16 cellular contexts compared by ENCODE assay signal in the genomic region with DNA sequence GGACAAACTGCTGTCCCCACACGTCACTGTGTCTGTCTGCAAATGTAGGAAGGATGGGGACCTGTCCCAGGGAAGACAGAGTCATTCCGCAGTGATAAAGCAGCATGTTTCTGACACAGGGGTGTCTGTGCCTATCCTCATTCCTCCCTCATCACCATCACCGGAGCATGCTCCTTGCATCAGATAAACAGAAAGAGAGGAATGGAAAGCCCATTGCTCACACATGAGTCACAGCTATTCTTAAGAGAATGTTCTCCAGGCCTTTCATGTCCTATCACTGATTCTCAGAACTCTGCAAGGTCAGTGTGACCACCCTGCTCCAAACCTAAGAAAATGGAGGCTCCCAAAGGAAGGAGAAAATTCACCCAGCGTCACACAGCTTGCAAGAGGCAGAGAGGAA. TPM values are rescaled to one million over a fixed set of nuclear protein-coding genes. Genes with fewer than 3 reads are reported as not detected.
A peak's percentile ranks its signal among the peaks of the same experiment; 100 is the strongest.
DNase-seq lines count a peak whose midpoint lies in the region; ATAC-seq and TF ChIP-seq lines count a peak whose summit lies in the region.
"Had no signal": no experiment of that assay in that cellular context is flagged by ENCODE, and none has a peak within 500 bp of the region (broad histone marks: within the 10 kb centered on the region; RNA-seq: fewer than 3 reads in every experiment).

No MANE protein-coding gene starts in this region.

- no peak overlapping the region for H3K4me3 ChIP-seq in BJ (ENCODE audit: low read depth, low read length)
- H3K4me3 ChIP-seq in choroid plexus epithelial cell (ENCODE audit: low read depth, low read length) = no peak overlapping the region
- no peak overlapping the region for H3K4me3 ChIP-seq in mesenchymal stem cell (ENCODE audit: insufficient read depth in 1 of 2, low read depth in 1 of 2, low read length in 2 of 2)
- no peak overlapping the region for H3K4me3 ChIP-seq in mucosa of descending colon
- H3K4me3 ChIP-seq: coronary artery, right lobe of liver, tibial artery had no signal

- no peak overlapping the region for H3K23ac ChIP-seq in mesenchymal stem cell (ENCODE audit: low read length in 2 of 2)

- H3K4ac ChIP-seq in mesenchymal stem cell (ENCODE audit: low read depth in 1 of 2, low read length in 2 of 2) = no peak overlapping the region

- no peak overlapping the region for H2BK12ac ChIP-seq in mesenchymal stem cell (ENCODE audit: low read length in 2 of 2)

- no peak overlapping the region for H2AK5ac ChIP-seq in mesenchymal stem cell (ENCODE audit: low read length, severe bottlenecking)

- no peak overlapping the region for H3K27ac ChIP-seq in mesenchymal stem cell (ENCODE audit: low read length, poor library complexity, severe bottlenecking)
- H3K27ac ChIP-seq: coronary artery, right lobe of liver, tibial artery had no signal

- no peak overlapping the region for H2BK120ac ChIP-seq in mesenchymal stem cell (ENCODE audit: low read depth, low read length)

- H2BK5ac ChIP-seq in mesenchymal stem cell (ENCODE audit: low read depth, low read length, poor library complexity, severe bottlenecking) = no peak overlapping the region

- ATAC-seq in GM21390 (IDR thresholded peaks at IDR 0.05; ENCODE audit: unreplicated experiment) = no peak
- ATAC-seq in GM21360 (IDR thresholded peaks at IDR 0.05; ENCODE audit: unreplicated experiment) = no peak
- ATAC-seq in mucosa of descending colon = no peak
- ATAC-seq: activated T-helper 17 cell treated with anti-CD3 and anti-CD28 coated beads, Interleukin-2, amount 50 U/mL, for 72 hours; right lobe of liver had no signal

- CTCF ChIA-PET in BJ (lab: Yijun Ruan, JAX) = interaction anchor here (1.0 to 3.4 kb wide), 4 partner anchors 14 to 364 kb away, joined by 4 to 47 read pairs (median 8); no protein-coding TSS in a partner anchor

- TF ChIP-seq CTCF in BJ (IDR thresholded peaks at IDR 0.05; ENCODE audit: insufficient read depth, low read depth, low read length) = no peak
- no peak for TF ChIP-seq CTCF in choroid plexus epithelial cell (conservative IDR thresholded peaks at IDR 0.05; ENCODE audit: low read depth, low read length)
- no peak for TF ChIP-seq CTCF in mucosa of descending colon (IDR thresholded peaks at IDR 0.05)

- H3K9me3 ChIP-seq in mesenchymal stem cell (ENCODE audit: control insufficient read depth, low read length) (peaks cover under 1% of the 10 kb centered on the region), mucosa of descending colon (no peaks in the 10 kb centered on the region)
- H3K9me3 ChIP-seq: right lobe of liver, tibial artery had no signal

- no peaks in the 10 kb centered on the region for H3K27me3 ChIP-seq in BJ (ENCODE audit: control insufficient read depth, insufficient read depth, low read length)
- H3K27me3 ChIP-seq in mesenchymal stem cell (ENCODE audit: control insufficient read depth in 1 of 2, insufficient read depth in 1 of 2, low read length in 2 of 2) = no peaks in the 10 kb centered on the region
- H3K27me3 ChIP-seq: right lobe of liver had no signal

- H3K79me1 ChIP-seq in mesenchymal stem cell (replicated peaks; ENCODE audit: low read length, poor library complexity, severe bottlenecking) = no peaks in the 10 kb centered on the region

- no peak overlapping the region for H2BK15ac ChIP-seq in mesenchymal stem cell (ENCODE audit: low read depth, poor library complexity, severe bottlenecking)

- H3K9ac ChIP-seq in mesenchymal stem cell (ENCODE audit: low read length) = no peak overlapping the region

- peaks cover 7% of the 10 kb centered on the region for H3K4me1 ChIP-seq in mesenchymal stem cell (ENCODE audit: control insufficient read depth, insufficient read depth, low read depth, low read length)
- H3K4me1 ChIP-seq in mucosa of descending colon (ENCODE audit: low read depth) = no peaks in the 10 kb centered on the region
- H3K4me1 ChIP-seq: right lobe of liver, tibial artery had no signal

- H3K36me3 ChIP-seq in BJ (ENCODE audit: control insufficient read depth, insufficient read depth, low read length) = no peaks in the 10 kb centered on the region
- H3K36me3 ChIP-seq in mesenchymal stem cell (ENCODE audit: control insufficient read depth in 1 of 2, insufficient read depth in 2 of 2, low read depth in 1 of 2, low read length in 2 of 2) = no peaks in the 10 kb centered on the region
- no peaks in the 10 kb centered on the region for H3K36me3 ChIP-seq in mucosa of descending colon (ENCODE audit: low read depth)
- H3K36me3 ChIP-seq: right lobe of liver, tibial artery had no signal

- 44% methylated on average over 4 of the region's 4 CpGs for WGBS in mesenchymal stem cell

- no peak overlapping the region for H3K14ac ChIP-seq in mesenchymal stem cell (ENCODE audit: low read length in 2 of 2)

- DNase-seq in BJ (ENCODE audit: low read depth) (peak; percentile 33), LoVo (ENCODE audit: low spot score) (peak; percentile 25), choroid plexus epithelial cell (ENCODE audit: low read depth) (peak; percentile 91), mesenchymal stem cell (peak; percentile 57), mucosa of descending colon (no peak), posterior cingulate gyrus (no peak)
- DNase-seq: activated CD4-positive, alpha-beta T cell treated with anti-CD3 and anti-CD28 coated beads for 1 hour; COR-L47; NCI-H1092; NCI-H526 treated with DMSO at 0.1 percent for 48 hours; right lobe of liver; tibial artery had no signal

- POLR2A ChIA-PET in BJ (lab: Charles Lee) = no interaction called here

- intact Hi-C loops in mucosa of descending colon (cut with DNase I, micrococcal nuclease) = no loop called here
- intact Hi-C loops in posterior cingulate gyrus (cut with DNase I) = loop anchor here (10.0 kb wide), 1 partner anchor 75 kb away; no protein-coding TSS in a partner anchor

- H2AFZ ChIP-seq in mesenchymal stem cell (ENCODE audit: low read depth, low read length) = no peak overlapping the region

- H3K4me2 ChIP-seq in mesenchymal stem cell (ENCODE audit: low read length, poor library complexity, severe bottlenecking) = no peak overlapping the region

- no peak overlapping the region for H3K18ac ChIP-seq in mesenchymal stem cell (ENCODE audit: low read depth in 1 of 2, low read length in 2 of 2)

- H4K91ac ChIP-seq in mesenchymal stem cell (ENCODE audit: low read length) = no peak overlapping the region

- H4K8ac ChIP-seq in mesenchymal stem cell (ENCODE audit: low read length) = no peak overlapping the region

RNA-seq across cellular contexts. Expression of a gene that starts 38.9 kb away (rescaled TPM):
- polyA plus RNA-seq in BJ (2011; rRNA removed) = 10.2 and 14.1 TPM in 2 replicates
- polyA minus RNA-seq in BJ (2011; rRNA and poly(A)+ RNA removed) = 15.3 and 17.4 TPM in 2 replicates
- 11.1 TPM for polyA plus RNA-seq in mesenchymal stem cell (2013, experiment 1 of 2)
- 11.3 TPM for polyA plus RNA-seq in mesenchymal stem cell (2013, experiment 2 of 2)
- total RNA-seq in mucosa of descending colon = 10 to 100 TPM; 24.8 to 48.0 (median 36.2) TPM

Comparison
In these comparisons a context has a peak if more than half of its experiments do, and no peak if none do; other contexts are left out.
1. DNase-seq: peak in BJ (single experiment), LoVo (single experiment), choroid plexus epithelial cell (single experiment) and mesenchymal stem cell (single experiment); none in mucosa of descending colon (0 of 3) and posterior cingulate gyrus (0 of 10).